1 cellular context compared by ENCODE assay signal in genomic region chr13:98599502-98600328, GRCh38.
TF ChIP-seq lines count a peak whose summit lies in the region.

No MANE protein-coding gene starts in this region.

TF ChIP-seq in GM23338, 12 proteins besides CTCF, POLR2A, EP300 and RAD21 (continued from another document):
- TF ChIP-seq NANOG (IDR thresholded peaks at IDR 0.05; ENCODE audit: borderline replicate concordance) (no peak), CREB1 (CRISPR knock-in tag; IDR thresholded peaks at IDR 0.05; ENCODE audit: low read depth) (no peak), ZNF114 (CRISPR knock-in tag; IDR thresholded peaks at IDR 0.05) (no peak), EZH2phosphoT487 (IDR thresholded peaks at IDR 0.05; ENCODE audit: unreplicated experiment) (no peak), POLR2AphosphoS5 (IDR thresholded peaks at IDR 0.05; ENCODE audit: low read depth) (no peak), STAT1 (IDR thresholded peaks at IDR 0.05; ENCODE audit: unreplicated experiment) (no peak), ETS1 (IDR thresholded peaks at IDR 0.05) (no peak)
